In the genomic region with DNA sequence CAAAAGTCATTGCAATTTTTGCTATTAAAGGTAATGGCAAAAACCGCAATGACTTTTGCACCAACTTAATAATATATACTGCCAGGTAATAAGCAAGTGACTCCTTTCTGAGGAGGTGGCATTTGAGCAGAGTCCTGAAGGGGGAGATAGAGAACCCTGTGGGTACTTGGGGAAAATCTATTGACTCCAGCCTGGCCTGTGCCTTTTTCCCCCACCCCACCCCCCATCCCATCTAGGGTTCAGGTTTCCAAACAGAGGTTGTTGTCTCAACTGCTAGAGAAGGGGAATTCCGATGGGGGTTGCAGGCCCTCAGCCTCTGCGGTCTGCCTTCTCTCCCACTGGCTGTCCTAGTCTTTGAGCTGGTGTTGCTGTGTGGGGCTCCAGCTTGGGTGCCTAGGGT, we compare ENCODE assay signal across 9 cellular contexts. TPM values are rescaled to one million over a fixed set of nuclear protein-coding genes. Genes with fewer than 3 reads are reported as not detected.
DNase-seq lines count a peak whose midpoint lies in the region; ATAC-seq, FAIRE-seq and TF ChIP-seq lines count a peak whose summit lies in the region.
"Had no signal": no experiment of that assay in that cellular context is flagged by ENCODE, and none has a peak within 500 bp of the region (broad histone marks: within the 10 kb centered on the region; RNA-seq: fewer than 3 reads in every experiment).

No MANE protein-coding gene starts in this region.

- in situ Hi-C loops in IMR-90 (cut with MboI; ENCODE audit: low sequenced_read_pairs): no loop called here

- FAIRE-seq in kidney (lab: Jason Lieb, UNC): no peak

- peak overlapping the region in 1 of 2 experiments; percentile 56; a peak in 1 of 4 replicates for H4K8ac ChIP-seq in IMR-90 (ENCODE audit: low read depth in 2 of 2, low read length in 2 of 2)

- POLR2A ChIA-PET in AG04449 (lab: Yijun Ruan, JAX): no interaction called here
- POLR2A ChIA-PET in GM10248 (lab: Yijun Ruan, JAX): interaction anchor here (0.6 to 1.1 kb wide), 5 partner anchors 10 to 212 kb away, joined by 3 to 7 read pairs (median 4); no protein-coding TSS in a partner anchor
- POLR2A ChIA-PET in IMR-90 (lab: Charles Lee; ENCODE audit: unreplicated experiment): interaction anchor here (0.8 kb wide), 1 partner anchor 9 kb away, joined by 5 read pairs; no protein-coding TSS in a partner anchor

- H3K4me3 ChIP-seq in AG04449 (ENCODE audit: low read depth, low read length) (no peak overlapping the region), IMR-90 (ENCODE audit: insufficient read depth, low read depth, low read length) (no peak overlapping the region), kidney (ENCODE audit: low read length in 2 of 2) (no peak overlapping the region)
- H3K4me3 ChIP-seq: heart right ventricle had no signal

- TF ChIP-seq CTCF in AG04449 (IDR thresholded peaks at IDR 0.05; ENCODE audit: insufficient read depth, low read length, missing control alignments): peak; percentile 17
- TF ChIP-seq CTCF in GM10248 (IDR thresholded peaks at IDR 0.05; ENCODE audit: control extremely low read depth, extremely low read depth, low read depth, missing control alignments): peak; percentile 57
- TF ChIP-seq CTCF in IMR-90 (conservative IDR thresholded peaks at IDR 0.05; ENCODE audit: low read depth, low read length): peak; percentile 61
- peak; percentile 9 for TF ChIP-seq CTCF in kidney (IDR thresholded peaks at IDR 0.05; ENCODE audit: borderline replicate concordance, extremely low read depth, insufficient read depth)

- peaks cover 13% of the 10 kb centered on the region; the same call in 1 of the 2 replicates for H3K9me1 ChIP-seq in IMR-90 (ENCODE audit: insufficient read depth, low read length)

- H4K5ac ChIP-seq in IMR-90 (ENCODE audit: low read depth, low read length): no peak overlapping the region

- DNase-seq in AG04449 (ENCODE audit: low read depth, low spot score) (no peak), GM10248 (ENCODE audit: extremely low spot score) (peak; percentile 74), IMR-90 (peak; percentile 89), kidney (no peak), ecto neural progenitor cell (ENCODE audit: low spot score) (no peak), activated gamma-delta T cell (lab: John Stamatoyannopoulos, UW) (no peak)
- DNase-seq in activated CD4-positive, alpha-beta T cell treated with anti-CD3 and anti-CD28 coated beads, Interleukin-2, amount 50 U/mL, for 4 hours: peak; percentile 20 to 34
- DNase-seq: heart right ventricle had no signal

- intact Hi-C loops in IMR-90 (cut with micrococcal nuclease) (loop anchor here (1.0 kb wide), 1 partner anchor 31 kb away; no protein-coding TSS in a partner anchor), kidney (cut with DNase I) (no loop called here)

- no CpG with 5 or more reads among the region's 3 CpGs for WGBS in IMR-90 (ENCODE audit: extremely low coverage in 2 of 2, insufficient read length in 1 of 2), 2 experiments

- H3K9ac ChIP-seq in IMR-90 (ENCODE audit: low read depth, low read length) (no peak overlapping the region), kidney (ENCODE audit: low read length in 2 of 2) (no peak overlapping the region)

- H3K36me3 ChIP-seq in IMR-90 (ENCODE audit: control insufficient read depth, insufficient read depth, low read length) (peaks cover 37% of the 10 kb centered on the region), kidney (ENCODE audit: control insufficient read depth in 1 of 2, insufficient read depth in 2 of 2, low read length in 2 of 2) (no peaks in the 10 kb centered on the region)

- H3K27ac ChIP-seq in IMR-90 (ENCODE audit: insufficient read depth, low read length): peak overlapping the region; percentile 7; the same call in 1 of the 2 replicates
- H3K27ac ChIP-seq in kidney (ENCODE audit: low read depth in 2 of 2, low read length in 2 of 2): no peak overlapping the region
- H3K27ac ChIP-seq: heart right ventricle had no signal

- H3K27me3 ChIP-seq in IMR-90 (ENCODE audit: control insufficient read depth, insufficient read depth, low read length): no peaks in the 10 kb centered on the region
- H3K27me3 ChIP-seq: heart right ventricle had no signal

- H3K23ac ChIP-seq in IMR-90 (ENCODE audit: low read depth, low read length): no peak overlapping the region

- peak; percentile 91 for ATAC-seq in IMR-90 (ENCODE audit: low read depth)
- no peak for ATAC-seq in GM19397 (IDR thresholded peaks at IDR 0.05; ENCODE audit: unreplicated experiment)

- H3K56ac ChIP-seq in IMR-90 (ENCODE audit: extremely low read depth, insufficient read depth, low read length): no peak overlapping the region

- peak overlapping the region; percentile 49 for H2AFZ ChIP-seq in IMR-90 (replicated peaks; ENCODE audit: low read length, poor library complexity)

- H3K79me1 ChIP-seq in IMR-90 (ENCODE audit: low read depth in 1 of 2, low read length in 2 of 2): peaks cover 3 to 47% of the 10 kb centered on the region in 2 experiments; a peak in 3 of 4 replicates

- H4K91ac ChIP-seq in IMR-90 (ENCODE audit: insufficient read depth, low read depth, low read length): no peak overlapping the region

- TF ChIP-seq RAD21 in IMR-90 (IDR thresholded peaks at IDR 0.05; ENCODE audit: low read length): peak; percentile 57

- H3K9me3 ChIP-seq in IMR-90 (ENCODE audit: control insufficient read depth, insufficient read depth, low read length) (no peaks in the 10 kb centered on the region), kidney (ENCODE audit: control insufficient read depth in 1 of 2, low read length in 2 of 2) (no peaks in the 10 kb centered on the region)
- H3K9me3 ChIP-seq: heart right ventricle had no signal

- H3K4me1 ChIP-seq in IMR-90 (ENCODE audit: control insufficient read depth, insufficient read depth, low read length) (peaks cover 5% of the 10 kb centered on the region), kidney (ENCODE audit: control insufficient read depth in 1 of 2, insufficient read depth in 1 of 2, low read depth in 1 of 2, low read length in 2 of 2) (no peaks in the 10 kb centered on the region)

- no peak overlapping the region for H2BK20ac ChIP-seq in IMR-90 (ENCODE audit: low read depth, low read length)

- H2BK5ac ChIP-seq in IMR-90 (ENCODE audit: low read depth, low read length, poor library complexity, severe bottlenecking): no peak overlapping the region

- no TSS peak for BruUV-seq in IMR-90 (replicated peaks; lab: Mats Ljungman, UMichigan)

- H2BK15ac ChIP-seq in IMR-90 (ENCODE audit: low read depth, low read length): no peak overlapping the region; the same call in 2 of the 3 replicates

- no peak overlapping the region for H2BK120ac ChIP-seq in IMR-90 (ENCODE audit: low read depth, low read length)

- dilution Hi-C loops in IMR-90 (cut with HindIII; ENCODE audit: low sequenced_read_pairs, unreplicated experiment): no loop called here

- CTCF ChIA-PET in AG04449 (lab: Yijun Ruan, JAX): interaction anchor here (1.4 to 2.4 kb wide), 3 partner anchors 10 to 40 kb away, joined by 3 to 10 read pairs (median 7); no protein-coding TSS in a partner anchor
- CTCF ChIA-PET in GM10248 (lab: Yijun Ruan, JAX): interaction anchor here (0.7 to 5.4 kb wide), 15 partner anchors 9 to 169 kb away, joined by 3 to 46 read pairs (median 5); a partner anchor contains a TSS
- CTCF ChIA-PET in IMR-90 (lab: Yijun Ruan, JAX): interaction anchor here (0.6 to 0.7 kb wide), 3 partner anchors 10 to 226 kb away, joined by 3 to 4 read pairs (median 3); no protein-coding TSS in a partner anchor

- TF ChIP-seq POLR2A in IMR-90 (IDR thresholded peaks at IDR 0.05; ENCODE audit: low read depth, low read length): no peak

- no peak overlapping the region; the same call in 1 of the 2 replicates for H2AK5ac ChIP-seq in IMR-90 (ENCODE audit: low read depth, low read length)

- peak overlapping the region; percentile 37; the same call in 1 of the 2 replicates for H3K4ac ChIP-seq in IMR-90 (ENCODE audit: low read depth, low read length)

- peaks cover 7% of the 10 kb centered on the region; the same call in 1 of the 2 replicates for H4K20me1 ChIP-seq in IMR-90 (ENCODE audit: insufficient read depth, low read length)

- peak overlapping the region; percentile 31 for H2AK9ac ChIP-seq in IMR-90 (replicated peaks; ENCODE audit: low read depth, low read length, poor library complexity)

- H3K4me2 ChIP-seq in IMR-90 (ENCODE audit: low read depth, low read length): no peak overlapping the region

- H3K14ac ChIP-seq in IMR-90 (replicated peaks; ENCODE audit: low read depth, low read length): no peak overlapping the region

- no peak overlapping the region for H3K18ac ChIP-seq in IMR-90 (ENCODE audit: low read depth, low read length)

TF ChIP-seq in IMR-90, 13 proteins besides CTCF, POLR2A, EP300 and RAD21 (continues in another document):
- TF ChIP-seq MAZ (IDR thresholded peaks at IDR 0.05; ENCODE audit: borderline replicate concordance, low read depth, low read length): 0 out of 2 replicates have a peak, but pooled peaks have one; percentile 58

RNA-seq across cellular contexts. Expression of a gene that starts 11.5 kb away (rescaled TPM):
- total RNA-seq in IMR-90 (2012; rRNA removed) (14.0 and 16.7 TPM in 2 replicates), kidney (6.3 TPM)
- polyA plus RNA-seq in IMR-90 (2012; rRNA removed) (15.0 and 16.1 TPM in 2 replicates), kidney (ENCODE audit: insufficient read depth, low read depth, low replicate concordance) (1.5 TPM)
- 9.2 and 22.6 TPM in 2 replicates for polyA plus RNA-seq in IMR-90 (2012; cell fraction: cytosol; rRNA removed)
- 14.1 and 14.9 TPM in 2 replicates for polyA plus RNA-seq in IMR-90 (2012; cell fraction: nucleus; rRNA removed; ENCODE audit: low replicate concordance)

RNA-seq across cellular contexts. Expression of a gene that starts 24.9 kb away (rescaled TPM):
- total RNA-seq in IMR-90 (2012; rRNA removed) (26.2 and 40.3 TPM in 2 replicates), kidney (64.6 TPM)
- polyA plus RNA-seq in IMR-90 (2012; rRNA removed) (83.6 and 88.1 TPM in 2 replicates), kidney (ENCODE audit: insufficient read depth, low read depth, low replicate concordance) (15.3 TPM)
- 36.6 and 47.1 TPM in 2 replicates for polyA plus RNA-seq in IMR-90 (2012; cell fraction: cytosol; rRNA removed)
- 214 and 325 TPM in 2 replicates for polyA plus RNA-seq in IMR-90 (2012; cell fraction: nucleus; rRNA removed; ENCODE audit: low replicate concordance)

RNA-seq across cellular contexts. Expression of a gene that starts 32.3 kb away (rescaled TPM):
- 32.8 and 36.4 TPM in 2 replicates for total RNA-seq in IMR-90 (2012; rRNA removed)
- 108 and 123 TPM in 2 replicates for polyA plus RNA-seq in IMR-90 (2012; rRNA removed)
- 136 and 153 TPM in 2 replicates for polyA plus RNA-seq in IMR-90 (2012; cell fraction: cytosol; rRNA removed)
- 66.4 and 160 TPM in 2 replicates for polyA plus RNA-seq in IMR-90 (2012; cell fraction: nucleus; rRNA removed; ENCODE audit: low replicate concordance)
- total RNA-seq in kidney: 44.8 TPM
- 102 TPM for polyA plus RNA-seq in kidney (ENCODE audit: insufficient read depth, low read depth, low replicate concordance)

RNA-seq across cellular contexts. Expression of a gene that starts 51.2 kb away (rescaled TPM):
- total RNA-seq in IMR-90 (2012; rRNA removed): 6.9 and 10.6 TPM in 2 replicates
- polyA plus RNA-seq in IMR-90 (2012; rRNA removed): 18.3 and 19.1 TPM in 2 replicates
- 11.0 and 21.7 TPM in 2 replicates for polyA plus RNA-seq in IMR-90 (2012; cell fraction: cytosol; rRNA removed)
- polyA plus RNA-seq in IMR-90 (2012; cell fraction: nucleus; rRNA removed; ENCODE audit: low replicate concordance): 16.7 and 18.8 TPM in 2 replicates
- total RNA-seq in kidney: 50.3 TPM
- polyA plus RNA-seq in kidney (ENCODE audit: insufficient read depth, low read depth, low replicate concordance): 16.3 TPM

Comparison
In these comparisons a context has a peak if more than half of its experiments do, and no peak if none do; other contexts are left out.
1. DNase-seq: peak in GM10248 (single experiment), IMR-90 (single experiment) and activated CD4-positive, alpha-beta T cell treated with anti-CD3 and anti-CD28 coated beads, Interleukin-2, amount 50 U/mL, for 4 hours (2 of 2); none in AG04449 (single experiment), kidney (single experiment), ecto neural progenitor cell (single experiment) and activated gamma-delta T cell (single experiment).
2. CTCF ChIP-seq: peak in every context shown above with its lines; median percentile 61 in IMR-90; 57 in GM10248; 17 in AG04449; 9 in kidney.